Comparison of ENCODE assay signal across 8 cellular contexts in genomic region chr6:158561247-158561884, GRCh38. TPM values are rescaled to one million over a fixed set of nuclear protein-coding genes. Genes with fewer than 3 reads are reported as not detected.
A peak's percentile ranks its signal among the peaks of the same experiment; 100 is the strongest.
DNase-seq lines count a peak whose midpoint lies in the region; ATAC-seq and TF ChIP-seq lines count a peak whose summit lies in the region.

No MANE protein-coding gene starts in this region.

- no peak for ATAC-seq in SK-N-SH treated with all-trans-retinoic acid at 6 μM for 48 hours
- no peak for ATAC-seq in activated T-helper 17 cell treated with anti-CD3 and anti-CD28 coated beads, Interleukin-2, amount 50 U/mL, for 72 hours (replicated peaks)
- no peak for ATAC-seq in stimulated activated naive CD8-positive, alpha-beta T cell treated with anti-CD3 and anti-CD28 coated beads, Interleukin-15, amount 100 ng/mL, for 72 hours
- no peak for ATAC-seq in GM21447 (IDR thresholded peaks at IDR 0.05; ENCODE audit: unreplicated experiment)
- no peak for ATAC-seq in GM18873 (IDR thresholded peaks at IDR 0.05; ENCODE audit: low FRiP score, unreplicated experiment)

- H3K4me2 ChIP-seq in SK-N-SH, result peak overlapping the region; percentile 99

- peak overlapping the region; percentile 95 for H3K4me3 Mint-ChIP-seq in activated T-helper 17 cell treated with anti-CD3 and anti-CD28 coated beads, Interleukin-2, amount 50 U/mL, for 72 hours
- H3K4me3 Mint-ChIP-seq in stimulated activated naive CD8-positive, alpha-beta T cell treated with anti-CD3 and anti-CD28 coated beads, Interleukin-15, amount 100 ng/mL, for 72 hours, result peak overlapping the region; percentile 96

- 81% methylated on average over 14 of the region's 14 CpGs for WGBS in SK-N-SH (ENCODE audit: low lambda C conversion rate)

- POLR2A ChIA-PET in SK-N-SH (lab: Yijun Ruan, JAX), result no interaction called here

- TF ChIP-seq CTCF in SK-N-SH (IDR thresholded peaks at IDR 0.05), result no peak

- H3K9me3 ChIP-seq in SK-N-SH (no peaks in the 10 kb centered on the region), iPS-20b (ENCODE audit: insufficient read depth, low read depth, low read length) (no peaks in the 10 kb centered on the region)

- H3K9me3 Mint-ChIP-seq in activated T-helper 17 cell treated with anti-CD3 and anti-CD28 coated beads, Interleukin-2, amount 50 U/mL, for 72 hours, result no peaks in the 10 kb centered on the region
- no peaks in the 10 kb centered on the region for H3K9me3 Mint-ChIP-seq in stimulated activated naive CD8-positive, alpha-beta T cell treated with anti-CD3 and anti-CD28 coated beads, Interleukin-15, amount 100 ng/mL, for 72 hours

- H2AFZ ChIP-seq in SK-N-SH (ENCODE audit: low read depth), result no peak overlapping the region

- no peak for TF ChIP-seq RAD21 in SK-N-SH (IDR thresholded peaks at IDR 0.05; ENCODE audit: low read length)

- H3K27ac Mint-ChIP-seq in activated T-helper 17 cell treated with anti-CD3 and anti-CD28 coated beads, Interleukin-2, amount 50 U/mL, for 72 hours, result peak overlapping the region; percentile 96
- peak overlapping the region; percentile 95 to 96 for H3K27ac Mint-ChIP-seq in stimulated activated naive CD8-positive, alpha-beta T cell treated with anti-CD3 and anti-CD28 coated beads, Interleukin-15, amount 100 ng/mL, for 72 hours

- H4K20me1 ChIP-seq in SK-N-SH (ENCODE audit: insufficient read depth), result peaks cover 50% of the 10 kb centered on the region

- H3K36me3 Mint-ChIP-seq in activated T-helper 17 cell treated with anti-CD3 and anti-CD28 coated beads, Interleukin-2, amount 50 U/mL, for 72 hours (ENCODE audit: low read depth), result peaks cover 11% of the 10 kb centered on the region

- H3K9ac ChIP-seq in SK-N-SH (peak overlapping the region; percentile 83), iPS-20b (ENCODE audit: low read depth, low read length) (peak overlapping the region; percentile 71; the same call in 1 of the 2 replicates)

- H3K9me2 ChIP-seq in SK-N-SH, result no peaks in the 10 kb centered on the region

- no peaks in the 10 kb centered on the region for H3K27me3 Mint-ChIP-seq in activated T-helper 17 cell treated with anti-CD3 and anti-CD28 coated beads, Interleukin-2, amount 50 U/mL, for 72 hours
- no peaks in the 10 kb centered on the region for H3K27me3 Mint-ChIP-seq in stimulated activated naive CD8-positive, alpha-beta T cell treated with anti-CD3 and anti-CD28 coated beads, Interleukin-15, amount 100 ng/mL, for 72 hours

- no peak for DNase-seq in SK-N-SH
- DNase-seq in stimulated activated naive CD8-positive, alpha-beta T cell treated with anti-CD3 and anti-CD28 coated beads, Interleukin-15, amount 100 ng/mL, for 72 hours, result no peak
- no peak for DNase-seq in Kasumi-1 (lab: John Stamatoyannopoulos, UW)

- CTCF ChIA-PET in SK-N-SH (lab: Yijun Ruan, JAX), result no interaction called here

- peaks cover 32% of the 10 kb centered on the region for H3K4me1 Mint-ChIP-seq in activated T-helper 17 cell treated with anti-CD3 and anti-CD28 coated beads, Interleukin-2, amount 50 U/mL, for 72 hours
- H3K4me1 Mint-ChIP-seq in stimulated activated naive CD8-positive, alpha-beta T cell treated with anti-CD3 and anti-CD28 coated beads, Interleukin-15, amount 100 ng/mL, for 72 hours, result peaks cover 58% of the 10 kb centered on the region

- peak overlapping the region in 1 of 2 experiments; percentile 82; a peak in 1 of 4 replicates for H3K27ac ChIP-seq in SK-N-SH (ENCODE audit: low read depth in 2 of 2, low read length in 1 of 2)
- H3K27ac ChIP-seq in iPS-20b (ENCODE audit: low read length), result no peak overlapping the region

- H3K4me1 ChIP-seq in SK-N-SH (ENCODE audit: control insufficient read depth in 1 of 2, insufficient read depth in 2 of 2, low read depth in 1 of 2, low read length in 1 of 2), result peaks cover 11 to 27% of the 10 kb centered on the region in 2 experiments; a peak in 3 of 4 replicates
- H3K4me1 ChIP-seq in iPS-20b (ENCODE audit: insufficient read depth, low read length), result 0 out of 2 replicates have a peak, but pooled peaks cover 4% of the 10 kb centered on the region

- H3K79me2 ChIP-seq in SK-N-SH (ENCODE audit: insufficient read depth), result peaks cover 61% of the 10 kb centered on the region

- H3K36me3 ChIP-seq in SK-N-SH (replicated peaks in 1 of 2; ENCODE audit: control insufficient read depth in 1 of 2, insufficient read depth in 2 of 2, low read length in 1 of 2) (no peaks in the 10 kb centered on the region), iPS-20b (ENCODE audit: insufficient read depth, low read depth, low read length) (no peaks in the 10 kb centered on the region)

- no peaks in the 10 kb centered on the region for H3F3A ChIP-seq in SK-N-SH (replicated peaks; ENCODE audit: insufficient read depth)

- H3K4me3 ChIP-seq in SK-N-SH (ENCODE audit: low read depth in 2 of 2, low read length in 1 of 2), result peak overlapping the region; percentile 86 to 90
- H3K4me3 ChIP-seq in iPS-20b (ENCODE audit: low read length), result peak overlapping the region; percentile 76

- TF ChIP-seq EP300 in SK-N-SH (IDR thresholded peaks at IDR 0.05; ENCODE audit: borderline replicate concordance in 1 of 2, low read depth in 1 of 2, low read length in 1 of 2), result no peak

- H3K27me3 ChIP-seq in SK-N-SH (ENCODE audit: insufficient read depth) (no peaks in the 10 kb centered on the region), iPS-20b (ENCODE audit: insufficient read depth, low read length) (peaks cover 6% of the 10 kb centered on the region; the same call in 1 of the 2 replicates)

TF ChIP-seq in SK-N-SH, 30 proteins besides CTCF, POLR2A, EP300 and RAD21 (continues in another document):
- no peak for TF ChIP-seq JUND (IDR thresholded peaks at IDR 0.05)
- TF ChIP-seq SIN3A (IDR thresholded peaks at IDR 0.05; ENCODE audit: borderline replicate concordance, low read depth, low read length), result no peak
- TF ChIP-seq REST (IDR thresholded peaks at IDR 0.05; ENCODE audit: low read depth, low read length), result no peak
- TF ChIP-seq MAX (IDR thresholded peaks at IDR 0.05; ENCODE audit: low read depth), result no peak

TF ChIP-seq in SK-N-SH treated with all-trans-retinoic acid at 6 μM for 48 hours, 23 proteins besides CTCF, POLR2A, EP300 and RAD21:
- TF ChIP-seq ARNTL (CRISPR knock-in tag; IDR thresholded peaks at IDR 0.05; ENCODE audit: borderline replicate concordance, low read depth) (no peak), PPARA (CRISPR knock-in tag; IDR thresholded peaks at IDR 0.05; ENCODE audit: borderline replicate concordance) (no peak), TSHZ2 (CRISPR knock-in tag; IDR thresholded peaks at IDR 0.05) (no peak), ZNF565 (CRISPR knock-in tag; conservative IDR thresholded peaks at IDR 0.05; ENCODE audit: low read depth) (no peak), OSR1 (CRISPR knock-in tag; IDR thresholded peaks at IDR 0.05) (no peak)

RNA-seq across cellular contexts. Expression of gene TMEM181, which starts 1.5 kb away (rescaled TPM):
- polyA plus RNA-seq in SK-N-SH (2012; rRNA removed), result 19.5 and 29.5 TPM in 2 replicates
- polyA plus RNA-seq in SK-N-SH (2012; cell fraction: cytosol; rRNA removed), result 28.2 and 28.3 TPM in 2 replicates
- polyA plus RNA-seq in SK-N-SH (2012; cell fraction: nucleus; rRNA removed), result 13.8 and 24.6 TPM in 2 replicates
- 10 to 100 TPM; 11.8 to 16.4 TPM for total RNA-seq in activated T-helper 17 cell treated with anti-CD3 and anti-CD28 coated beads, Interleukin-2, amount 50 U/mL, for 72 hours
